ENCODE assay signal across 34 cellular contexts in the genomic region with DNA sequence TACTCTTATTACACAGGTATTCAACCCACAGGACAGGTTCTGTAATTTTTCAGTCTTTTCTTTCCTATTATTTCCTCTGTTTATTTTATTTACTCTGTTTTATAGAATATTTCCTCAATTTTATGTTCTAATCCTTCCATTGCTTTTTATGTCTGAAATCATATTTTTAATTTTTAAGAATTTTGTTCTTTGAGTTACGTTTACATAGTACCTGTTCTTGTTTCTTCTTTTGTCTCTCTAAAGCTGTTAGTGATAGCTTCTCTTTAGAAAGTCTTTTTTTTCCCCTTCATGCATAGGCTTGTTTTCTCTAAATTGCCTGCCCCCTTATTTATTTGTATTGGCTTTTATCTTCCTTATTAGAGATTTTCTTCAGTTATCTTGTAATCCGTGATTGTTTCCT.
DNase-seq lines count a peak whose midpoint lies in the region; FAIRE-seq and TF ChIP-seq lines count a peak whose summit lies in the region.
"Had no signal": no experiment of that assay in that cellular context is flagged by ENCODE, and none has a peak within 500 bp of the region (broad histone marks: within the 10 kb centered on the region; RNA-seq: fewer than 3 reads in every experiment).

No MANE protein-coding gene starts in this region.

- no peaks in the 10 kb centered on the region for H3K36me3 ChIP-seq in HEK293 (ENCODE audit: control insufficient read depth in 2 of 2, insufficient read depth in 1 of 2, low read length in 2 of 2)
- H3K36me3 ChIP-seq in mammary epithelial cell (ENCODE audit: insufficient read depth, low read length): no peaks in the 10 kb centered on the region
- H3K36me3 ChIP-seq: BE2C, BLaER1 had no signal

- H4K20me1 ChIP-seq in mammary epithelial cell (ENCODE audit: insufficient read depth, low read length): no peaks in the 10 kb centered on the region
- H4K20me1 ChIP-seq: BLaER1; BLaER1 treated with 17β-estradiol and CSF1 and Interleukin-3, amounts not matched to agents 10 nM and 100 nM had no signal

- H3K27me3 Mint-ChIP-seq in CD14-positive monocyte (ENCODE audit: low read depth in 3 of 3): peaks cover 0 to 5% (median 2%) of the 10 kb centered on the region in 3 donors
- H3K27me3 Mint-ChIP-seq: B cell; CD4-positive, alpha-beta memory T cell; CD4-positive, alpha-beta T cell; CD8-positive, alpha-beta memory T cell had no signal

- intact Hi-C loops in CD14-positive monocyte (cut with micrococcal nuclease) (loop anchor here in 1 of 2 donors (10.0 kb wide), 1 partner anchor 45 kb away; no protein-coding TSS in a partner anchor), mammary epithelial cell (cut with micrococcal nuclease) (no loop called here)

- H3K4me3 ChIP-seq in HEK293 (ENCODE audit: low read depth, low read length) (no peak overlapping the region), mammary epithelial cell (replicated peaks in 1 of 3; ENCODE audit: insufficient read depth in 1 of 3, low read depth in 2 of 3, low read length in 3 of 3) (no peak overlapping the region)
- H3K4me3 ChIP-seq: A549; BLaER1; BLaER1 treated with 17β-estradiol and CSF1 and Interleukin-3, amounts not matched to agents 10 nM and 100 nM had no signal

- H3K4me1 Mint-ChIP-seq in CD14-positive monocyte: peaks cover 47% of the 10 kb centered on the region
- H3K4me1 Mint-ChIP-seq: B cell; CD4-positive, alpha-beta memory T cell; CD4-positive, CD25-positive, alpha-beta regulatory T cell; CD8-positive, alpha-beta memory T cell had no signal

- TF ChIP-seq CTCF in CD14-positive monocyte (IDR thresholded peaks at IDR 0.05) (no peak), HEK293 (tag by site-specific recombination; IDR thresholded peaks at IDR 0.05) (no peak), mammary epithelial cell (conservative IDR thresholded peaks at IDR 0.05 in 1 of 2, IDR thresholded peaks at IDR 0.05 in 1 of 2; ENCODE audit: extremely low read depth in 1 of 2, insufficient read depth in 1 of 2, low read depth in 1 of 2, low read length in 2 of 2) (no peak)

- 93% methylated on average over 2 of the region's 2 CpGs for WGBS in mammary epithelial cell (ENCODE audit: low coverage, missing lambda C conversion rate)

- H3K27ac Mint-ChIP-seq in CD14-positive monocyte: peak overlapping the region in 6 of 7 donors; percentile 61 to 91 (median 85)
- H3K27ac Mint-ChIP-seq: B cell; CD4-positive, alpha-beta T cell; CD4-positive, CD25-positive, alpha-beta regulatory T cell; CD8-positive, alpha-beta memory T cell; CD8-positive, alpha-beta T cell had no signal

- H3K36me3 Mint-ChIP-seq in CD14-positive monocyte: peaks cover 4 to 9% of the 10 kb centered on the region in 2 donors

- H3K9ac ChIP-seq in mammary epithelial cell (ENCODE audit: insufficient read depth, low read length): no peak overlapping the region
- H3K9ac ChIP-seq: BLaER1; BLaER1 treated with 17β-estradiol and CSF1 and Interleukin-3, amounts not matched to agents 10 nM and 100 nM had no signal

- H3K9me3 Mint-ChIP-seq in CD14-positive monocyte: peaks cover 8 to 23% (median 17%) of the 10 kb centered on the region in 7 donors

- BruUV-seq in mammary epithelial cell (replicated peaks; lab: Mats Ljungman, UMichigan): no TSS peak

- DNase-seq in NOMO-1 treated with DMSO at 0.1 percent for 48 hours (lab: John Stamatoyannopoulos, UW; ENCODE audit: unreplicated experiment) (peak; percentile 16), NOMO-1 treated with dmso at 0.1 percent for 144 hours (lab: John Stamatoyannopoulos, UW; ENCODE audit: unreplicated experiment) (no peak), CD14-positive monocyte (ENCODE audit: low spot score) (no peak), mammary epithelial cell (no peak), frontal cortex (ENCODE audit: low spot score in 2 of 2) (no peak)
- DNase-seq: 8988T; ACHN; AML-193; BE2C; C1 segment of cervical spinal cord; Caco-2; Calu3; CD4-positive, alpha-beta memory T cell; CD4-positive, alpha-beta T cell; CD4-positive, CD25-positive, alpha-beta regulatory T cell; CD8-positive, alpha-beta memory T cell; CD8-positive, alpha-beta T cell; COR-L47; DMS 273 treated with DMSO at 0.1 percent for 48 hours; DMS153; DMS53; DMS79; DMS79 treated with DMSO at 0.1 percent for 48 hours; DND-41; EL had no signal

- no peak overlapping the region for H2AFZ ChIP-seq in mammary epithelial cell (ENCODE audit: low read depth, low read length)

- H3K4me3 Mint-ChIP-seq in CD14-positive monocyte: no peak overlapping the region
- H3K4me3 Mint-ChIP-seq: B cell; CD4-positive, alpha-beta memory T cell; CD4-positive, alpha-beta T cell; CD8-positive, alpha-beta memory T cell; CD8-positive, alpha-beta T cell had no signal

- no peaks in the 10 kb centered on the region for H3K4me1 ChIP-seq in HEK293 (ENCODE audit: control insufficient read depth, insufficient read depth, low read length)
- no peaks in the 10 kb centered on the region for H3K4me1 ChIP-seq in mammary epithelial cell (ENCODE audit: insufficient read depth, low read length)
- H3K4me1 ChIP-seq: BE2C had no signal

- H3K27me3 ChIP-seq in mammary epithelial cell (ENCODE audit: insufficient read depth, low read length): no peaks in the 10 kb centered on the region
- H3K27me3 ChIP-seq: BE2C; BLaER1; BLaER1 treated with 17β-estradiol and CSF1 and Interleukin-3, amounts not matched to agents 10 nM and 100 nM had no signal

- in situ Hi-C loops in mammary epithelial cell (cut with MboI; ENCODE audit: low sequenced_read_pairs in 2 of 2): loop anchor here in 1 of 2 donors (10.0 kb wide), 2 partner anchors 175 to 275 kb away; no protein-coding TSS in a partner anchor

- CTCF ChIA-PET in HEK293 (lab: Yijun Ruan, JAX): interaction anchor here (4.4 kb wide), 1 partner anchor 11 kb away, joined by 21 read pairs; no protein-coding TSS in a partner anchor
- CTCF ChIA-PET in mammary epithelial cell (lab: Charles Lee; ENCODE audit: low non-redundant PET): no interaction called here

- dilution Hi-C loops in mammary epithelial cell (cut with HindIII; ENCODE audit: low sequenced_read_pairs): loop anchor here (10.0 kb wide), 1 partner anchor 275 kb away; no protein-coding TSS in a partner anchor

- FAIRE-seq in frontal cortex (lab: Jason Lieb, UNC): no peak
- FAIRE-seq: A204.1, A549, D721Med had no signal

- H3K79me2 ChIP-seq in mammary epithelial cell (ENCODE audit: insufficient read depth, low read length): no peaks in the 10 kb centered on the region

- POLR2A ChIA-PET in HEK293 (lab: Yijun Ruan, JAX): no interaction called here

- no peak overlapping the region for H3K4me2 ChIP-seq in mammary epithelial cell (ENCODE audit: insufficient read depth, low read depth, low read length)
- H3K4me2 ChIP-seq: A549 had no signal

- H3K27ac ChIP-seq in HEK293 (ENCODE audit: extremely low read depth, low read depth, low read length): no peak overlapping the region
- H3K27ac ChIP-seq in mammary epithelial cell (ENCODE audit: insufficient read depth, low read depth, low read length): no peak overlapping the region
- H3K27ac ChIP-seq: 22Rv1, A549, BLaER1, C4-2B had no signal

- H3K9me3 ChIP-seq in HEK293 (ENCODE audit: control insufficient read depth, insufficient read depth, low read depth, low read length) (no peaks in the 10 kb centered on the region), mammary epithelial cell (replicated peaks; ENCODE audit: insufficient read depth, low read length) (no peaks in the 10 kb centered on the region)
- H3K9me3 ChIP-seq: BE2C had no signal

TF ChIP-seq in HEK293, 187 proteins besides CTCF, POLR2A, EP300 and RAD21 (continues in another document):
- TF ChIP-seq SETDB1 (IDR thresholded peaks at IDR 0.05; ENCODE audit: insufficient read length, low read length) (peak; percentile 83), ZNF280D (tag by site-specific recombination; IDR thresholded peaks at IDR 0.05) (peak; percentile 96), ZNF624 (tag by site-specific recombination; IDR thresholded peaks at IDR 0.05) (no peak), MYNN (tag by site-specific recombination; IDR thresholded peaks at IDR 0.05; ENCODE audit: borderline replicate concordance) (no peak), ZNF580 (tag by site-specific recombination; IDR thresholded peaks at IDR 0.05) (0 out of 2 replicates have a peak, but pooled peaks have one; percentile 25)
